In genomic region chr20:61256819-61257218, GRCh38 we compare ENCODE assay signal across 20 cellular contexts.
A peak's percentile ranks its signal among the peaks of the same experiment; 100 is the strongest.
DNase-seq lines count a peak whose midpoint lies in the region; ATAC-seq and TF ChIP-seq lines count a peak whose summit lies in the region.
"Had no signal": no experiment of that assay in that cellular context is flagged by ENCODE, and none has a peak within 500 bp of the region (broad histone marks: within the 10 kb centered on the region; RNA-seq: fewer than 3 reads in every experiment).

No MANE protein-coding gene starts in this region.

- no peak for ATAC-seq in HG03432 (IDR thresholded peaks at IDR 0.05; ENCODE audit: unreplicated experiment)
- ATAC-seq in effector memory CD8-positive, alpha-beta T cell (replicated peaks) = no peak
- ATAC-seq: A549, GM23338, HCT116 had no signal

- TF ChIP-seq CTCF in Loucy (conservative IDR thresholded peaks at IDR 0.05; ENCODE audit: low read length) (no peak), VCaP (conservative IDR thresholded peaks at IDR 0.05) (no peak)

- peak overlapping the region; percentile 84 for H2AFZ ChIP-seq in Loucy (ENCODE audit: low read length)
- H2AFZ ChIP-seq: GM23338 had no signal

- H3K9me3 Mint-ChIP-seq in effector memory CD8-positive, alpha-beta T cell = no peaks in the 10 kb centered on the region
- H3K9me3 Mint-ChIP-seq: GM23338, HFFc6 had no signal

- peaks cover 17 to 50% (median 34%) of the 10 kb centered on the region in 10 experiments for H3K4me1 ChIP-seq in BLaER1 treated with 17β-estradiol and CSF1 and Interleukin-3, amounts not matched to agents 10 nM and 100 nM
- peaks cover 10% of the 10 kb centered on the region for H3K4me1 ChIP-seq in Loucy (ENCODE audit: insufficient read depth, low read length, poor library complexity, severe bottlenecking)

- no peak overlapping the region for H3K27ac Mint-ChIP-seq in effector memory CD8-positive, alpha-beta T cell
- H3K27ac Mint-ChIP-seq: CD4-positive, CD25-positive, alpha-beta regulatory T cell; CD8-positive, alpha-beta memory T cell; GM23338 had no signal

- peaks cover 0 to 4% (median 0%) of the 10 kb centered on the region in 11 experiments; a peak in 1 of 22 replicates for H3K36me3 ChIP-seq in BLaER1 treated with 17β-estradiol and CSF1 and Interleukin-3, amounts not matched to agents 10 nM and 100 nM
- no peaks in the 10 kb centered on the region for H3K36me3 ChIP-seq in Loucy (ENCODE audit: insufficient read depth, low read length)

- peak overlapping the region in 1 of 10 experiments; percentile 6; a peak in 1 of 20 replicates for H3K4me3 ChIP-seq in BLaER1 treated with 17β-estradiol and CSF1 and Interleukin-3, amounts not matched to agents 10 nM and 100 nM
- H3K4me3 ChIP-seq in Loucy (ENCODE audit: low read length, poor library complexity, severe bottlenecking) = peak overlapping the region; percentile 50
- H3K4me3 ChIP-seq: A549, GM23338 had no signal

- DNase-seq in DMS114 treated with DMSO at 0.1 percent for 48 hours (lab: John Stamatoyannopoulos, UW; ENCODE audit: unreplicated experiment) (no peak), HuH-7.5 (ENCODE audit: low spot score) (no peak)
- DNase-seq in effector memory CD8-positive, alpha-beta T cell = no peak
- DNase-seq: AML-193; C1 segment of cervical spinal cord; CD4-positive, CD25-positive, alpha-beta regulatory T cell; CD8-positive, alpha-beta memory T cell; COR-L47; DMS 273 treated with DMSO at 0.1 percent for 48 hours; GDM1; H7; HFFc6 had no signal

- peak overlapping the region in 1 of 11 experiments; percentile 6; a peak in 2 of 22 replicates for H3K27ac ChIP-seq in BLaER1 treated with 17β-estradiol and CSF1 and Interleukin-3, amounts not matched to agents 10 nM and 100 nM
- H3K27ac ChIP-seq in VCaP = peak overlapping the region; percentile 50
- H3K27ac ChIP-seq: A549, KMS-11 had no signal

- H3K4me3 Mint-ChIP-seq in effector memory CD8-positive, alpha-beta T cell = no peak overlapping the region
- H3K4me3 Mint-ChIP-seq: CD4-positive, CD25-positive, alpha-beta regulatory T cell; CD8-positive, alpha-beta memory T cell; GM23338; HFFc6 had no signal

- H3K36me3 Mint-ChIP-seq in effector memory CD8-positive, alpha-beta T cell (ENCODE audit: insufficient read depth) = no peaks in the 10 kb centered on the region
- H3K36me3 Mint-ChIP-seq: CD4-positive, CD25-positive, alpha-beta regulatory T cell; CD8-positive, alpha-beta memory T cell had no signal

- no peaks in the 10 kb centered on the region for H3F3A ChIP-seq in Loucy (ENCODE audit: low read depth)

- H3K27me3 Mint-ChIP-seq in effector memory CD8-positive, alpha-beta T cell = peaks cover 35 to 65% of the 10 kb centered on the region in 2 donors

- peak overlapping the region; percentile 27 to 98 (median 78) for H3K4me2 ChIP-seq in BLaER1 treated with 17β-estradiol and CSF1 and Interleukin-3, amounts not matched to agents 10 nM and 100 nM
- peak overlapping the region; percentile 42 for H3K4me2 ChIP-seq in Loucy (ENCODE audit: low read depth, low read length, poor library complexity, severe bottlenecking)
- H3K4me2 ChIP-seq: A549, GM23338, KMS-11 had no signal

- no peaks in the 10 kb centered on the region for H3K9me2 ChIP-seq in Loucy (replicated peaks; ENCODE audit: low read depth, low read length)

- no peaks in the 10 kb centered on the region for H3K79me2 ChIP-seq in Loucy (ENCODE audit: insufficient read depth, low read length)

- H3K4me1 Mint-ChIP-seq in effector memory CD8-positive, alpha-beta T cell (ENCODE audit: low read depth in 2 of 2) = peaks cover 0 to 1% of the 10 kb centered on the region in 2 donors

- peaks cover 42 to 51% (median 48%) of the 10 kb centered on the region in 11 experiments for H3K27me3 ChIP-seq in BLaER1 treated with 17β-estradiol and CSF1 and Interleukin-3, amounts not matched to agents 10 nM and 100 nM
- H3K27me3 ChIP-seq in Loucy (ENCODE audit: insufficient read depth, low read length, poor library complexity, severe bottlenecking) = no peaks in the 10 kb centered on the region

- peaks cover 0 to 18% (median 6%) of the 10 kb centered on the region in 11 experiments; a peak in 10 of 22 replicates for H3K9me3 ChIP-seq in BLaER1 treated with 17β-estradiol and CSF1 and Interleukin-3, amounts not matched to agents 10 nM and 100 nM (replicated peaks in 1 of 11)
- H3K9me3 ChIP-seq in Loucy (ENCODE audit: insufficient read depth, low read depth, low read length) = no peaks in the 10 kb centered on the region
- H3K9me3 ChIP-seq: A549 had no signal

- H4K20me1 ChIP-seq in BLaER1 treated with 17β-estradiol and CSF1 and Interleukin-3, amounts not matched to agents 10 nM and 100 nM = peaks cover 0 to 29% (median 9%) of the 10 kb centered on the region in 11 experiments; a peak in 13 of 22 replicates
- H4K20me1 ChIP-seq in Loucy (ENCODE audit: insufficient read depth, low read length, poor library complexity, severe bottlenecking) = no peaks in the 10 kb centered on the region

- peak overlapping the region in 5 of 11 experiments; percentile 6 to 38 (median 16); a peak in 3 of 22 replicates for H3K9ac ChIP-seq in BLaER1 treated with 17β-estradiol and CSF1 and Interleukin-3, amounts not matched to agents 10 nM and 100 nM
- peak overlapping the region; percentile 2 for H3K9ac ChIP-seq in Loucy (ENCODE audit: low read depth, low read length, poor library complexity, severe bottlenecking)
- H3K9ac ChIP-seq: KMS-11 had no signal
